12 cellular contexts compared by ENCODE assay signal in the genomic region with DNA sequence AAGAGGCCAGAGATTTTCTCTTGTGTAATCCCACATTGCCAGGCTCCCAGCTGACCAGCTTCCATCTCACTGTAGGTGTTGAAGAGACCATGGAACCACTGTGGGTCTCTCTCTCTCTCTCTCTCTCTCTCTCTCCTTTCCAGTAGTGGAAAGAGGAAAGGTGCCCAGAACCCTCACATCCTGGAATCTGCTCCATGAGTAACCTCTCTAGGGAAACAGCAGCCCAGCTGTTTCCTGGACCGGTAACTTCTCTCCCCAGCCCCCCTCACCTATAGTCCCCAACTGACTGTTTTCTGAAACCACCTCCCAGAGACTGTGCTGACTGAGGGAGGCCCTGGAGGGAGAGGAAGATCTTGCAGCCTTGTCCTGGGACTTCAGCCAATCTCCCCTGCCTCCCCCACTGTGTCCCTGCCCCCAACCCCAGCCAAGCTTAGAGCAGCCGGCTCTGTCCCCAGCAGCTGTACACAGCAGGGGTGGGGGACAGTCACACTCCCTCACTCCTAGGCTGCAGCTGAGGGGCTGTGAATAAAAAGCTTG. TPM values are rescaled to one million over a fixed set of nuclear protein-coding genes. Genes with fewer than 3 reads are reported as not detected.
DNase-seq lines count a peak whose midpoint lies in the region; ATAC-seq and TF ChIP-seq lines count a peak whose summit lies in the region.
"Had no signal": no experiment of that assay in that cellular context is flagged by ENCODE, and none has a peak within 500 bp of the region (broad histone marks: within the 10 kb centered on the region; RNA-seq: fewer than 3 reads in every experiment).

No MANE protein-coding gene starts in this region.

- H3K36me3 Mint-ChIP-seq in GM23338 (ENCODE audit: low read depth) (no peaks in the 10 kb centered on the region), osteocyte (ENCODE audit: unreplicated experiment) (peaks cover 5% of the 10 kb centered on the region), type B pancreatic cell (peaks cover 14% of the 10 kb centered on the region)
- peaks cover 8% of the 10 kb centered on the region for H3K36me3 Mint-ChIP-seq in T-helper 2 cell treated with Interferon-gamma antibody and Interleukin-4, amounts not matched to agents 5 μg/mL and 100 μg/mL, for 36 hours (ENCODE audit: low read depth)

- H3K27ac Mint-ChIP-seq in GM23338 (no peak overlapping the region), osteocyte (ENCODE audit: unreplicated experiment) (peak overlapping the region; percentile 42), type B pancreatic cell (no peak overlapping the region)
- no peak overlapping the region for H3K27ac Mint-ChIP-seq in T-helper 2 cell treated with Interferon-gamma antibody and Interleukin-4, amounts not matched to agents 5 μg/mL and 100 μg/mL, for 36 hours
- H3K27ac Mint-ChIP-seq: activated CD4-positive, alpha-beta T cell treated with anti-CD3 and anti-CD28 coated beads for 36 hours; activated naive CD8-positive, alpha-beta T cell had no signal

- DNase-seq in GM23338 (ENCODE audit: low spot score) (peak; percentile 41), SJCRH30 (peak; percentile 45 to 68), head of caudate nucleus (peak in 35 of 42 donors; percentile 10 to 71 (median 48)), osteocyte (ENCODE audit: extremely low spot score, unreplicated experiment) (peak; percentile 76), SIG-M5 (lab: John Stamatoyannopoulos, UW) (no peak), DMS79 (lab: John Stamatoyannopoulos, UW) (no peak), type B pancreatic cell (ENCODE audit: extremely low spot score, unreplicated experiment) (no peak)
- DNase-seq in T-helper 2 cell treated with Interferon-gamma antibody and Interleukin-4, amounts not matched to agents 5 μg/mL and 100 μg/mL, for 36 hours (ENCODE audit: low spot score): no peak
- DNase-seq: activated CD4-positive, alpha-beta T cell treated with anti-CD3 and anti-CD28 coated beads for 36 hours; NCI-H2171 had no signal

- H3K27me3 ChIP-seq in GM23338 (ENCODE audit: insufficient read depth) (no peaks in the 10 kb centered on the region), SJCRH30 (no peaks in the 10 kb centered on the region)

- 0 out of 2 replicates have a peak, but pooled peaks cover 15% of the 10 kb centered on the region for H3F3A ChIP-seq in GM23338 (replicated peaks; ENCODE audit: low read depth)

- no peak overlapping the region for H3K4me3 Mint-ChIP-seq in GM23338
- H3K4me3 Mint-ChIP-seq in osteocyte (ENCODE audit: unreplicated experiment): no peak overlapping the region
- H3K4me3 Mint-ChIP-seq in T-helper 2 cell treated with Interferon-gamma antibody and Interleukin-4, amounts not matched to agents 5 μg/mL and 100 μg/mL, for 36 hours: no peak overlapping the region
- H3K4me3 Mint-ChIP-seq in type B pancreatic cell: no peak overlapping the region
- H3K4me3 Mint-ChIP-seq: activated CD4-positive, alpha-beta T cell treated with anti-CD3 and anti-CD28 coated beads for 36 hours; activated naive CD8-positive, alpha-beta T cell had no signal

- TF ChIP-seq CTCF in GM23338 (conservative IDR thresholded peaks at IDR 0.05; ENCODE audit: low read depth in 2 of 2): no peak
- TF ChIP-seq CTCF in osteocyte (IDR thresholded peaks at IDR 0.05): no peak
- no peak for TF ChIP-seq CTCF in type B pancreatic cell (conservative IDR thresholded peaks at IDR 0.05)

- H3K4me3 ChIP-seq in GM23338 (no peak overlapping the region), SJCRH30 (no peak overlapping the region)

- H3K36me3 ChIP-seq in GM23338 (ENCODE audit: insufficient read depth) (peaks cover 6% of the 10 kb centered on the region; the same call in 1 of the 2 replicates), SJCRH30 (no peaks in the 10 kb centered on the region)

- H3K9me3 Mint-ChIP-seq in GM23338: no peaks in the 10 kb centered on the region
- H3K9me3 Mint-ChIP-seq in osteocyte (ENCODE audit: unreplicated experiment): no peaks in the 10 kb centered on the region
- H3K9me3 Mint-ChIP-seq in T-helper 2 cell treated with Interferon-gamma antibody and Interleukin-4, amounts not matched to agents 5 μg/mL and 100 μg/mL, for 36 hours: no peaks in the 10 kb centered on the region
- H3K9me3 Mint-ChIP-seq in type B pancreatic cell: no peaks in the 10 kb centered on the region

- peak; percentile 74 for ATAC-seq in GM23338
- ATAC-seq: activated CD4-positive, alpha-beta T cell treated with anti-CD3 and anti-CD28 coated beads for 36 hours had no signal

- no peaks in the 10 kb centered on the region for H3K79me2 ChIP-seq in GM23338 (replicated peaks; ENCODE audit: insufficient read depth)

- H2AFZ ChIP-seq in GM23338: no peak overlapping the region

- peaks cover 17% of the 10 kb centered on the region for H3K27me3 Mint-ChIP-seq in GM23338 (ENCODE audit: insufficient read depth, low read depth, poor library complexity)
- H3K27me3 Mint-ChIP-seq in osteocyte (ENCODE audit: unreplicated experiment): no peaks in the 10 kb centered on the region
- peaks cover 18% of the 10 kb centered on the region for H3K27me3 Mint-ChIP-seq in T-helper 2 cell treated with Interferon-gamma antibody and Interleukin-4, amounts not matched to agents 5 μg/mL and 100 μg/mL, for 36 hours (ENCODE audit: low read depth)
- H3K27me3 Mint-ChIP-seq in type B pancreatic cell: no peaks in the 10 kb centered on the region
- H3K27me3 Mint-ChIP-seq: activated naive CD8-positive, alpha-beta T cell had no signal

- H3K4me1 ChIP-seq in GM23338 (ENCODE audit: insufficient read depth): peaks cover 15% of the 10 kb centered on the region
- H3K4me1 ChIP-seq in SJCRH30: peaks cover 10% of the 10 kb centered on the region

- no peaks in the 10 kb centered on the region for H4K20me1 ChIP-seq in GM23338 (replicated peaks; ENCODE audit: insufficient read depth)

- intact Hi-C loops in head of caudate nucleus (cut with DNase I): loop anchor here (10.0 kb wide), 1 partner anchor 106 kb away; no protein-coding TSS in a partner anchor

- no peak overlapping the region for H3K4me2 ChIP-seq in GM23338

- H3K9me2 ChIP-seq in GM23338 (ENCODE audit: insufficient read depth): no peaks in the 10 kb centered on the region

- no peaks in the 10 kb centered on the region for H3K9me3 ChIP-seq in SJCRH30 (replicated peaks)

- H3K4me1 Mint-ChIP-seq in GM23338: peaks cover 25% of the 10 kb centered on the region
- peaks cover 21% of the 10 kb centered on the region for H3K4me1 Mint-ChIP-seq in osteocyte (ENCODE audit: unreplicated experiment)
- peaks cover 6% of the 10 kb centered on the region for H3K4me1 Mint-ChIP-seq in T-helper 2 cell treated with Interferon-gamma antibody and Interleukin-4, amounts not matched to agents 5 μg/mL and 100 μg/mL, for 36 hours (ENCODE audit: low read depth)
- peaks cover 28% of the 10 kb centered on the region for H3K4me1 Mint-ChIP-seq in type B pancreatic cell (ENCODE audit: unreplicated experiment)

- H3K27ac ChIP-seq in GM23338 (ENCODE audit: low read depth): no peak overlapping the region
- H3K27ac ChIP-seq in SJCRH30: no peak overlapping the region
- H3K27ac ChIP-seq: epithelial cell of prostate had no signal

TF ChIP-seq in GM23338, 12 proteins besides CTCF, POLR2A, EP300 and RAD21 (continues in another document):
- TF ChIP-seq, protein P1, sequence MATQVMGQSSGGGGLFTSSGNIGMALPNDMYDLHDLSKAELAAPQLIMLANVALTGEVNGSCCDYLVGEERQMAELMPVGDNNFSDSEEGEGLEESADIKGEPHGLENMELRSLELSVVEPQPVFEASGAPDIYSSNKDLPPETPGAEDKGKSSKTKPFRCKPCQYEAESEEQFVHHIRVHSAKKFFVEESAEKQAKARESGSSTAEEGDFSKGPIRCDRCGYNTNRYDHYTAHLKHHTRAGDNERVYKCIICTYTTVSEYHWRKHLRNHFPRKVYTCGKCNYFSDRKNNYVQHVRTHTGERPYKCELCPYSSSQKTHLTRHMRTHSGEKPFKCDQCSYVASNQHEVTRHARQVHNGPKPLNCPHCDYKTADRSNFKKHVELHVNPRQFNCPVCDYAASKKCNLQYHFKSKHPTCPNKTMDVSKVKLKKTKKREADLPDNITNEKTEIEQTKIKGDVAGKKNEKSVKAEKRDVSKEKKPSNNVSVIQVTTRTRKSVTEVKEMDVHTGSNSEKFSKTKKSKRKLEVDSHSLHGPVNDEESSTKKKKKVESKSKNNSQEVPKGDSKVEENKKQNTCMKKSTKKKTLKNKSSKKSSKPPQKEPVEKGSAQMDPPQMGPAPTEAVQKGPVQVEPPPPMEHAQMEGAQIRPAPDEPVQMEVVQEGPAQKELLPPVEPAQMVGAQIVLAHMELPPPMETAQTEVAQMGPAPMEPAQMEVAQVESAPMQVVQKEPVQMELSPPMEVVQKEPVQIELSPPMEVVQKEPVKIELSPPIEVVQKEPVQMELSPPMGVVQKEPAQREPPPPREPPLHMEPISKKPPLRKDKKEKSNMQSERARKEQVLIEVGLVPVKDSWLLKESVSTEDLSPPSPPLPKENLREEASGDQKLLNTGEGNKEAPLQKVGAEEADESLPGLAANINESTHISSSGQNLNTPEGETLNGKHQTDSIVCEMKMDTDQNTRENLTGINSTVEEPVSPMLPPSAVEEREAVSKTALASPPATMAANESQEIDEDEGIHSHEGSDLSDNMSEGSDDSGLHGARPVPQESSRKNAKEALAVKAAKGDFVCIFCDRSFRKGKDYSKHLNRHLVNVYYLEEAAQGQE (IDR thresholded peaks at IDR 0.05; ENCODE audit: unreplicated experiment): no peak
- TF ChIP-seq STAT1 (IDR thresholded peaks at IDR 0.05; ENCODE audit: unreplicated experiment): no peak

RNA-seq across cellular contexts. Expression of a gene that starts 20.6 kb away (rescaled TPM):
- total RNA-seq in GM23338 (2014; rRNA removed; shearing (Covaris generic)): 14.4 and 16.0 TPM in 2 replicates
- 4.6 and 4.7 TPM in 2 replicates for polyA plus RNA-seq in GM23338 (2016; fragmentation: Nextera tagmentation; extraction: Ambion mirVana)
- total RNA-seq in SJCRH30 (2014; rRNA removed; shearing (Covaris generic)): 11.7 and 11.8 TPM in 2 replicates
- total RNA-seq in osteocyte (1.1 and 1.6 TPM in 2 replicates), type B pancreatic cell (ENCODE audit: low replicate concordance) (3.9 and 4.2 TPM in 2 replicates)

RNA-seq across cellular contexts. Expression of a gene that starts 49.0 kb away (rescaled TPM):
- total RNA-seq in GM23338 (2014; rRNA removed; shearing (Covaris generic)): 296 and 307 TPM in 2 replicates
- polyA plus RNA-seq in GM23338 (2016; fragmentation: Nextera tagmentation; extraction: Ambion mirVana): 239 and 255 TPM in 2 replicates
- total RNA-seq in SJCRH30 (2014; rRNA removed; shearing (Covaris generic)): 363 and 379 TPM in 2 replicates
- total RNA-seq in osteocyte (189 and 215 TPM in 2 replicates), type B pancreatic cell (ENCODE audit: low replicate concordance) (185 and 340 TPM in 2 replicates)

Comparison
In these comparisons a context has a peak if more than half of its experiments do, and no peak if none do; other contexts are left out.
1. DNase-seq: peak in GM23338 (single experiment), SJCRH30 (2 of 2), head of caudate nucleus (35 of 42) and osteocyte (single experiment); none in T-helper 2 cell treated with Interferon-gamma antibody and Interleukin-4, amounts not matched to agents 5 μg/mL and 100 μg/mL, for 36 hours (single experiment), SIG-M5 (single experiment), DMS79 (single experiment) and type B pancreatic cell (single experiment).